ENCODE assay signal across 8 cellular contexts in genomic region chr3:3110299-3110630, GRCh38. TPM values are rescaled to one million over a fixed set of nuclear protein-coding genes. Genes with fewer than 3 reads are reported as not detected.
A peak's percentile ranks its signal among the peaks of the same experiment; 100 is the strongest.
DNase-seq lines count a peak whose midpoint lies in the region; ATAC-seq and TF ChIP-seq lines count a peak whose summit lies in the region.

A gene with protein sequence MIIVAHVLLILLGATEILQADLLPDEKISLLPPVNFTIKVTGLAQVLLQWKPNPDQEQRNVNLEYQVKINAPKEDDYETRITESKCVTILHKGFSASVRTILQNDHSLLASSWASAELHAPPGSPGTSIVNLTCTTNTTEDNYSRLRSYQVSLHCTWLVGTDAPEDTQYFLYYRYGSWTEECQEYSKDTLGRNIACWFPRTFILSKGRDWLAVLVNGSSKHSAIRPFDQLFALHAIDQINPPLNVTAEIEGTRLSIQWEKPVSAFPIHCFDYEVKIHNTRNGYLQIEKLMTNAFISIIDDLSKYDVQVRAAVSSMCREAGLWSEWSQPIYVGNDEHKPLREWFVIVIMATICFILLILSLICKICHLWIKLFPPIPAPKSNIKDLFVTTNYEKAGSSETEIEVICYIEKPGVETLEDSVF (minus strand): TSS chr3:3110374. CDS start chr3:3104984, 5,390 bp downstream.

- peaks cover 7% of the 10 kb centered on the region for H3K27me3 Mint-ChIP-seq in MCF 10A (ENCODE audit: insufficient read depth, unreplicated experiment)

- no peaks in the 10 kb centered on the region for H3K36me3 Mint-ChIP-seq in MCF 10A (ENCODE audit: insufficient read depth, unreplicated experiment)

- ATAC-seq in GM18499 (IDR thresholded peaks at IDR 0.05; ENCODE audit: insufficient read depth, unreplicated experiment) (peak; percentile 39), HG02870 (IDR thresholded peaks at IDR 0.05; ENCODE audit: unreplicated experiment) (peak; percentile 35)

- no peak within 1 kb of the TSS for H3K27ac Mint-ChIP-seq in MCF 10A (ENCODE audit: low read depth, unreplicated experiment)

- no peaks in the 10 kb centered on the region for H3K4me1 Mint-ChIP-seq in MCF 10A (ENCODE audit: insufficient read depth, unreplicated experiment)

- intact Hi-C loops in posterior vena cava (cut with DNase I), result no loop called here
- intact Hi-C loops in MCF 10A (cut with micrococcal nuclease), result no loop called here

- BruUV-seq in MCF 10A (replicated peaks; lab: Mats Ljungman, UMichigan), result no TSS peak

- POLR2A ChIA-PET in MCF 10A (lab: Yijun Ruan, JAX), result interaction anchor here (1.6 kb wide), 1 partner anchor 16 kb away, joined by 3 read pairs; the partner anchor contains the start of gene TRNT1

- CTCF ChIA-PET in MCF 10A (lab: Yijun Ruan, JAX), result interaction anchor here (0.5 to 0.8 kb wide), 2 partner anchors 43 to 245 kb away, joined by 3 to 4 read pairs; no protein-coding TSS in a partner anchor

- no peaks in the 10 kb centered on the region for H3K9me3 Mint-ChIP-seq in MCF 10A (ENCODE audit: unreplicated experiment)

- no peak for TF ChIP-seq CTCF in MCF 10A (IDR thresholded peaks at IDR 0.05; ENCODE audit: unreplicated experiment)

- no peak within 1 kb of the TSS for H3K4me3 Mint-ChIP-seq in MCF 10A (ENCODE audit: unreplicated experiment)

- DNase-seq in SK-N-DZ (ENCODE audit: low spot score) (peak; percentile 27), lung microvascular endothelial cell (ENCODE audit: low read depth in 2 of 2) (peak; percentile 12 to 15), posterior vena cava (ENCODE audit: low spot score) (no peak), MCF 10A (ENCODE audit: unreplicated experiment) (no peak)
- no peak for DNase-seq in stimulated activated CD4-positive, alpha-beta T cell treated with anti-CD3 and anti-CD28 coated beads, Interleukin-12 subunit alpha, Interleukin-12 subunit beta, amount 100 ng/mL, for 4 hours
- no peak for DNase-seq in stimulated activated CD4-positive, alpha-beta T cell treated with anti-CD3 and anti-CD28 coated beads, Interleukin-4, amount 100 ng/mL, for 24 hours

RNA-seq across cellular contexts. Expression of the gene that starts here (rescaled TPM):
- not detected in 2 replicates for polyA plus RNA-seq in SK-N-DZ (2014; cell fraction: cytosol; rRNA removed)
- 0.14 TPM in 1 of 2 replicates, not detected in the other for polyA plus RNA-seq in SK-N-DZ (2014; cell fraction: nucleus; rRNA removed)
- total RNA-seq in lung microvascular endothelial cell (not detected in 2 replicates), posterior vena cava (under 1 TPM in 1 of 2 donors, not detected in 1; 0.46 TPM), MCF 10A (2022) (not detected in 2 replicates)

Comparison
In these comparisons a context has a peak if more than half of its experiments do, and no peak if none do; other contexts are left out.
1. Peak in DNase-seq in lung microvascular endothelial cell; RNA of the gene not detected or under 1 TPM.